ENCODE assay signal across 27 cellular contexts in genomic region chr1:166544036-166544435, GRCh38.
"Had no signal": no experiment of that assay in that cellular context is flagged by ENCODE, and none has a peak within 500 bp of the region (broad histone marks: within the 10 kb centered on the region; RNA-seq: fewer than 3 reads in every experiment).

No MANE protein-coding gene starts in this region.

- DNase-seq: stimulated activated CD4-positive, alpha-beta T cell treated with anti-CD3 and anti-CD28 coated beads, Interleukin-2, amount 100 ng/mL, for 48 hours; stimulated activated CD4-positive, alpha-beta T cell treated with anti-CD3 and anti-CD28 coated beads, Interleukin-4, amount 100 ng/mL, for 1 hour; stimulated activated CD4-positive, alpha-beta T cell treated with anti-CD3 and anti-CD28 coated beads, Interleukin-4, amount 100 ng/mL, for 24 hours; stimulated activated CD4-positive, alpha-beta T cell treated with anti-CD3 and anti-CD28 coated beads, Interleukin-4, amount 100 ng/mL, for 4 hours; stimulated activated CD8-positive, alpha-beta memory T cell treated with anti-CD3 and anti-CD28 coated beads, Interleukin-4, amount 100 ng/mL, for 48 hours; stimulated activated naive B cell treated with anti-CD40 and anti-IgM and Interleukin-4, amounts not matched to agents 10 μg/mL and 1 μg/mL and 100 μg/mL, for 72 hours; stimulated activated naive CD4-positive, alpha-beta T cell; stimulated activated naive CD4-positive, alpha-beta T cell treated with Interleukin-2 at 50 U/mL for 16 hours; stimulated activated naive CD8-positive, alpha-beta T cell treated with anti-CD3 and anti-CD28 coated beads, Interleukin-15, amount 100 ng/mL, for 72 hours; stimulated activated naive CD8-positive, alpha-beta T cell treated with anti-CD3 and anti-CD28 coated beads, Interleukin-15, Interleukin-2, amounts not matched to agents 100 U/mL and 50 U/mL, for 24 hours; stomach; substantia nigra; testis; thyroid gland; tibial artery; transverse colon; trophoblast cell; upper lobe of left lung; upper lobe of right lung; uterus had no signal

- H3K27ac ChIP-seq: stomach, suprapubic skin, testis, thoracic aorta, thyroid gland, tibial artery, tibial nerve, transverse colon, upper lobe of left lung, upper lobe of right lung, uterus, vagina had no signal

- H3K36me3 ChIP-seq: stomach, suprapubic skin, thoracic aorta, thyroid gland, tibial artery, tibial nerve, transverse colon, upper lobe of left lung, upper lobe of right lung, uterus, vagina had no signal

- H3K9me3 ChIP-seq: testis, thoracic aorta, thyroid gland, tibial artery, transverse colon, upper lobe of left lung, upper lobe of right lung, vagina had no signal

- H3K4me1 ChIP-seq: stomach, suprapubic skin, testis, thyroid gland, tibial artery, tibial nerve, transverse colon, upper lobe of left lung, upper lobe of right lung, uterus, vagina had no signal

- H3K27me3 ChIP-seq: stomach, suprapubic skin, testis, thyroid gland, tibial artery, tibial nerve, transverse colon, upper lobe of left lung, upper lobe of right lung, uterus, vagina had no signal

- ATAC-seq: stimulated activated effector memory CD8-positive, alpha-beta T cell treated with anti-CD3 and anti-CD28 coated beads, Interleukin-12 subunit alpha, Interleukin-12 subunit beta, amount 100 ng/mL, for 72 hours; stimulated activated memory B cell treated with anti-CD40 and anti-IgM and Interleukin-4, amounts not matched to agents 10 μg/mL and 1 μg/mL and 100 μg/mL, for 72 hours; stimulated activated naive B cell treated with anti-CD40 and anti-IgM and Interleukin-4, amounts not matched to agents 10 μg/mL and 1 μg/mL and 100 μg/mL, for 72 hours; stimulated activated naive CD8-positive, alpha-beta T cell treated with anti-CD3 and anti-CD28 coated beads, Interleukin-15, amount 100 ng/mL, for 72 hours; stimulated activated naive CD8-positive, alpha-beta T cell treated with anti-CD3 and anti-CD28 coated beads, Interleukin-15, Interleukin-2, amounts not matched to agents 100 U/mL and 50 U/mL, for 24 hours; upper lobe of right lung had no signal

- FAIRE-seq: urothelium cell line had no signal

- H3K4me3 ChIP-seq: stomach, suprapubic skin, testis, thoracic aorta, thyroid gland, tibial artery, tibial nerve, transverse colon, upper lobe of left lung, upper lobe of right lung, uterus, vagina had no signal
